Comparison of ENCODE assay signal across 24 cellular contexts in the genomic region with DNA sequence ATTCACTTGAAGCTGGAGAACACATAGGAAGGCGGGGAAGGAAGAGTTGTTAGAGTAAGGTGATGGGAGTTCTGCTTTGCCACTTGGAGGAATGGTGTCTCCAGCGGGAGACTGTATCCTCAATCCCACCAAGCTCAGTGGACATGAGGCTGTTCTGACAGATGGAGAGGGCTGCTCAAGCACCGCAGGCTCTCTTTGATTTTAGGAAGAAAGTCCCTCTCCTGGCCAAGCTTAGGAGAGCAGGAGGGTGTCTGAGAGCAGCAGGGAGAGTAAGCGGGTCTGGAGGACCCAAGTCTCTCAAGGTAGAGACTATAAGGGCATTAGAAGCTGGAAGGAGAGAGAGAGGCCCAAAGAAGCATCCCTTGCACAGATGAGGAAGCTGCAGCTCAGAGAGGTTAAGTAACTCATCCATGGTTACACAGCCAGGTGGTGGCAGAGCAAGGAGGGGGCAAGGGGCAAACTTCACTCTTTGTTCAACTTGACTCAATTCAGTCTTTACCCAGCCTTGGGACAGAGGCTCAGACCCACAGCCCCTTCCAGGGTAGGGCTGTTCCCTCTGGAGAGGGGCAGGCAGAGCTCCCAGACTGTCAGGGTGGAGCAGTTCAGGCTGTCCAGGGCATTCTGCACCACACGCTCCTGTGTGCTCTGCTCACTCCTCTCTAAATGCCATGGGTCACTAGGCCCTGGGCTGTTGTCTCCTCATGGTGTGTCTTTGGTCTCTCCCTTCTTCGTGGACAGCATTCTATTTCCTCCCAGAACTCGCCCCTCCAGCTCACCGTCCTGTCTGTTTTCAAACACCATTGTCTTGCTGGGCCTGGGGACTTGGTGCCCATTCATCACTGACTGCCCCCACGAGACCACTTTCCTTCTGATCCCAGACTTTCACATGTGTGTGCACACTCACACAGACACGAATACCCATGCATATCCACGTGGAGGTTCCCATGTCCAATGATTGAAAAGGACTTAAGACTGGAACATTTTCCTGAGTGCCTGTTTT. TPM values are rescaled to one million over a fixed set of nuclear protein-coding genes. Genes with fewer than 3 reads are reported as not detected.
"Had no signal": no experiment of that assay in that cellular context is flagged by ENCODE, and none has a peak within 500 bp of the region (broad histone marks: within the 10 kb centered on the region; RNA-seq: fewer than 3 reads in every experiment).

No MANE protein-coding gene starts in this region.

- H3K36me3 Mint-ChIP-seq: activated CD4-positive, alpha-beta memory T cell treated with anti-CD3 and anti-CD28 coated beads for 36 hours; activated CD8-positive, alpha-beta memory T cell treated with anti-CD3 and anti-CD28 coated beads, Interleukin-2, amount 10 ng/mL, durations not matched to agents 7 days and 5 days; activated naive CD8-positive, alpha-beta T cell; mesothelial cell of epicardium had no signal

- DNase-seq: activated CD4-positive, alpha-beta memory T cell treated with anti-CD3 and anti-CD28 coated beads for 36 hours; activated CD4-positive, alpha-beta T cell treated with anti-CD3 and anti-CD28 coated beads for 1 hour; activated CD8-positive, alpha-beta memory T cell treated with anti-CD3 and anti-CD28 coated beads, Interleukin-2, amount 10 ng/mL, durations not matched to agents 7 days and 5 days; activated gamma-delta T cell; activated T-cell treated with anti-CD3 and anti-CD28 coated beads, Interleukin-2, amount 50 U/mL, for 4 hours; cerebellar nuclear complex; effector memory CD8-positive, alpha-beta T cell; gastrocnemius medialis; heart right ventricle; lower lobe of right lung; pancreas; stimulated activated CD4-positive, alpha-beta T cell treated with anti-CD3 and anti-CD28 coated beads, Interleukin-4, amount 100 ng/mL, for 4 hours; stimulated activated CD8-positive, alpha-beta memory T cell treated with anti-CD3 and anti-CD28 coated beads, Interleukin-4, amount 100 ng/mL, for 48 hours; stimulated activated naive CD4-positive, alpha-beta T cell treated with Interleukin-2 at 50 U/mL for 16 hours; substantia nigra; trophoblast cell had no signal

- H3K4me1 Mint-ChIP-seq: activated CD8-positive, alpha-beta memory T cell treated with anti-CD3 and anti-CD28 coated beads, Interleukin-2, amount 10 ng/mL, durations not matched to agents 7 days and 5 days; mesothelial cell of epicardium had no signal

- H3K36me3 ChIP-seq: gastrocnemius medialis, heart right ventricle, lower lobe of right lung, pancreas had no signal

- H3K27ac ChIP-seq: gastrocnemius medialis, heart right ventricle, lower lobe of right lung, pancreas, SK-N-MC had no signal

- H3K4me3 Mint-ChIP-seq: activated CD4-positive, alpha-beta memory T cell treated with anti-CD3 and anti-CD28 coated beads for 36 hours; activated CD8-positive, alpha-beta memory T cell treated with anti-CD3 and anti-CD28 coated beads, Interleukin-2, amount 10 ng/mL, durations not matched to agents 7 days and 5 days; activated naive CD8-positive, alpha-beta T cell; activated T-cell treated with anti-CD3 and anti-CD28 coated beads, Interleukin-2, amount 50 U/mL, for 4 hours; dendritic cell treated with granulocyte-macrophage colony-stimulating factor and Interleukin-4, amounts not matched to agents 40 ng/mL and 50 ng/mL, for 4 days; effector memory CD8-positive, alpha-beta T cell; mesothelial cell of epicardium had no signal

- H3K27ac Mint-ChIP-seq: activated CD4-positive, alpha-beta memory T cell treated with anti-CD3 and anti-CD28 coated beads for 36 hours; activated CD8-positive, alpha-beta memory T cell treated with anti-CD3 and anti-CD28 coated beads, Interleukin-2, amount 10 ng/mL, durations not matched to agents 7 days and 5 days; activated naive CD8-positive, alpha-beta T cell; dendritic cell treated with granulocyte-macrophage colony-stimulating factor and Interleukin-4, amounts not matched to agents 40 ng/mL and 50 ng/mL, for 4 days; effector memory CD8-positive, alpha-beta T cell; mesothelial cell of epicardium had no signal

- H3K4me1 ChIP-seq: gastrocnemius medialis, heart right ventricle, lower lobe of right lung, pancreas had no signal

- ATAC-seq: activated CD8-positive, alpha-beta memory T cell treated with anti-CD3 and anti-CD28 coated beads, Interleukin-2, amount 10 ng/mL, durations not matched to agents 7 days and 5 days; activated T-cell treated with anti-CD3 and anti-CD28 coated beads, Interleukin-2, amount 50 U/mL, for 4 hours; effector memory CD8-positive, alpha-beta T cell; gastrocnemius medialis; heart right ventricle; left colon; lower lobe of right lung; pancreas had no signal

- H3K27me3 ChIP-seq: pancreas had no signal

- H3K9me3 ChIP-seq: gastrocnemius medialis, heart right ventricle, lower lobe of right lung, pancreas had no signal

- H3K9me3 Mint-ChIP-seq: activated CD4-positive, alpha-beta memory T cell treated with anti-CD3 and anti-CD28 coated beads for 36 hours; activated T-cell treated with anti-CD3 and anti-CD28 coated beads, Interleukin-2, amount 50 U/mL, for 4 hours; dendritic cell treated with granulocyte-macrophage colony-stimulating factor and Interleukin-4, amounts not matched to agents 40 ng/mL and 50 ng/mL, for 4 days; effector memory CD8-positive, alpha-beta T cell; mesothelial cell of epicardium had no signal

- H3K4me3 ChIP-seq: gastrocnemius medialis, heart right ventricle, lower lobe of right lung, pancreas, SK-N-MC had no signal

RNA-seq across cellular contexts. Expression of gene CHAT, which starts 8.9 kb away (rescaled TPM):
- total RNA-seq: activated CD4-positive, alpha-beta memory T cell treated with anti-CD3 and anti-CD28 coated beads for 36 hours; activated CD8-positive, alpha-beta memory T cell treated with anti-CD3 and anti-CD28 coated beads, Interleukin-2, amount 10 ng/mL, durations not matched to agents 7 days and 5 days; activated T-cell treated with anti-CD3 and anti-CD28 coated beads, Interleukin-2, amount 50 U/mL, for 4 hours; epithelial cell of proximal tubule; gastrocnemius medialis; heart right ventricle; lower lobe of right lung; mesothelial cell of epicardium; myocyte; skeletal muscle tissue had no signal

RNA-seq across cellular contexts. Expression of gene SLC18A3, which starts 12.6 kb away (rescaled TPM):
- total RNA-seq: activated CD4-positive, alpha-beta memory T cell treated with anti-CD3 and anti-CD28 coated beads for 36 hours; activated CD8-positive, alpha-beta memory T cell treated with anti-CD3 and anti-CD28 coated beads, Interleukin-2, amount 10 ng/mL, durations not matched to agents 7 days and 5 days; activated T-cell treated with anti-CD3 and anti-CD28 coated beads, Interleukin-2, amount 50 U/mL, for 4 hours; epithelial cell of proximal tubule; gastrocnemius medialis; heart right ventricle; lower lobe of right lung; myocyte; skeletal muscle tissue had no signal

RNA-seq across cellular contexts. Expression of gene C10orf53, which starts 56.7 kb away (rescaled TPM):
- total RNA-seq: activated CD4-positive, alpha-beta memory T cell treated with anti-CD3 and anti-CD28 coated beads for 36 hours; activated CD8-positive, alpha-beta memory T cell treated with anti-CD3 and anti-CD28 coated beads, Interleukin-2, amount 10 ng/mL, durations not matched to agents 7 days and 5 days; activated T-cell treated with anti-CD3 and anti-CD28 coated beads, Interleukin-2, amount 50 U/mL, for 4 hours; epithelial cell of proximal tubule; gastrocnemius medialis; heart right ventricle; left colon; lower lobe of right lung; mesothelial cell of epicardium; myocyte; pancreas; skeletal muscle tissue had no signal
